Comparison of ENCODE assay signal across 9 cellular contexts in genomic region chr11:119318240-119319135, GRCh38. TPM values are rescaled to one million over a fixed set of nuclear protein-coding genes. Genes with fewer than 3 reads are reported as not detected.
DNase-seq lines count a peak whose midpoint lies in the region; ATAC-seq and TF ChIP-seq lines count a peak whose summit lies in the region.
"Had no signal": no experiment of that assay in that cellular context is flagged by ENCODE, and none has a peak within 500 bp of the region (broad histone marks: within the 10 kb centered on the region; RNA-seq: fewer than 3 reads in every experiment).

No MANE protein-coding gene starts in this region.

- H3K27me3 Mint-ChIP-seq in naive B cell, result peaks cover 12 to 46% (median 35%) of the 10 kb centered on the region in 3 donors

- no peak for TF ChIP-seq CTCF in colonic mucosa (IDR thresholded peaks at IDR 0.05)

- peak overlapping the region in 5 of 8 donors; percentile 2 to 86 (median 52) for H3K4me3 Mint-ChIP-seq in naive B cell

- H3K36me3 ChIP-seq in colonic mucosa, result no peaks in the 10 kb centered on the region
- H3K36me3 ChIP-seq: neutrophil had no signal

- peaks cover 15% of the 10 kb centered on the region for H3K4me1 ChIP-seq in colonic mucosa

- peaks cover 36 to 55% (median 40%) of the 10 kb centered on the region in 3 donors for H3K4me1 Mint-ChIP-seq in naive B cell

- ATAC-seq in naive B cell (ENCODE audit: low read depth in 2 of 2), result peak in 1 of 2 donors; percentile 14
- ATAC-seq in HG02571 (IDR thresholded peaks at IDR 0.05; ENCODE audit: unreplicated experiment), result no peak

- peak overlapping the region; percentile 23 for H3K27ac ChIP-seq in colonic mucosa
- H3K27ac ChIP-seq: neutrophil had no signal

- H3K36me3 Mint-ChIP-seq in naive B cell, result no peaks in the 10 kb centered on the region

- peaks cover 30% of the 10 kb centered on the region for H3K27me3 ChIP-seq in colonic mucosa

- H3K4me3 ChIP-seq in colonic mucosa, result no peak overlapping the region

- intact Hi-C loops in colonic mucosa (cut with DNase I), result no loop called here

- peak overlapping the region in 1 of 2 donors; percentile 21 for H3K9ac ChIP-seq in colonic mucosa (ENCODE audit: low read depth in 2 of 2, low read length in 2 of 2)

- peak; percentile 53 for TF ChIP-seq POLR2A in GM19099 (IDR thresholded peaks at IDR 0.05; ENCODE audit: extremely low read depth, insufficient read length, low read depth)

- no peaks in the 10 kb centered on the region for H3K9me3 Mint-ChIP-seq in naive B cell

- peak overlapping the region in 4 of 6 donors; percentile 21 to 94 (median 58) for H3K27ac Mint-ChIP-seq in naive B cell

- no peaks in the 10 kb centered on the region for H3K9me3 ChIP-seq in colonic mucosa
- H3K9me3 ChIP-seq: neutrophil had no signal

- peak; percentile 83 for DNase-seq in NOMO-1 treated with DMSO at 0.1 percent for 48 hours (lab: John Stamatoyannopoulos, UW; ENCODE audit: unreplicated experiment)
- no peak for DNase-seq in colonic mucosa
- no peak for DNase-seq in naive B cell
- no peak for DNase-seq in stimulated activated CD4-positive, alpha-beta T cell treated with anti-CD3 and anti-CD28 coated beads, Interleukin-1b, Interleukin-23, amount 100 ng/mL, for 48 hours
- no peak for DNase-seq in NCI-H524 (lab: John Stamatoyannopoulos, UW)
- DNase-seq in NK-92 treated with Interleukin-12 subunit alpha and Interleukin-12 subunit beta, amount 100 ng/mL, for 24 hours (lab: John Stamatoyannopoulos, UW), result no peak

RNA-seq across cellular contexts. Expression of gene MCAM, which starts 1.6 kb away (rescaled TPM):
- total RNA-seq in colonic mucosa, result 10 to 100 TPM in 1 of 2 donors, 1 to 10 TPM in 1; 5.4 to 36.9 TPM
- polyA plus RNA-seq in naive B cell (ENCODE audit: low read depth in 6 of 6), result not detected

RNA-seq across cellular contexts. Expression of gene RNF26, which starts 15.8 kb away (rescaled TPM):
- total RNA-seq in colonic mucosa, result 10 to 100 TPM; 22.9 to 46.6 TPM
- polyA plus RNA-seq in naive B cell (ENCODE audit: low read depth in 6 of 6), result 10 to 100 TPM; 48.8 to 98.6 (median 58.0) TPM

RNA-seq across cellular contexts. Expression of gene C1QTNF5, which starts 22.2 kb away (rescaled TPM):
- total RNA-seq in colonic mucosa, result 1 to 10 TPM; 5.3 to 8.7 TPM
- not detected for polyA plus RNA-seq in naive B cell (ENCODE audit: low read depth in 6 of 6)

RNA-seq across cellular contexts. Expression of gene MFRP, which starts 28.0 kb away (rescaled TPM):
- total RNA-seq in colonic mucosa, result not detected
- polyA plus RNA-seq in naive B cell (ENCODE audit: low read depth in 6 of 6), result not detected
